Comparison of ENCODE assay signal across 9 cellular contexts in the genomic region with DNA sequence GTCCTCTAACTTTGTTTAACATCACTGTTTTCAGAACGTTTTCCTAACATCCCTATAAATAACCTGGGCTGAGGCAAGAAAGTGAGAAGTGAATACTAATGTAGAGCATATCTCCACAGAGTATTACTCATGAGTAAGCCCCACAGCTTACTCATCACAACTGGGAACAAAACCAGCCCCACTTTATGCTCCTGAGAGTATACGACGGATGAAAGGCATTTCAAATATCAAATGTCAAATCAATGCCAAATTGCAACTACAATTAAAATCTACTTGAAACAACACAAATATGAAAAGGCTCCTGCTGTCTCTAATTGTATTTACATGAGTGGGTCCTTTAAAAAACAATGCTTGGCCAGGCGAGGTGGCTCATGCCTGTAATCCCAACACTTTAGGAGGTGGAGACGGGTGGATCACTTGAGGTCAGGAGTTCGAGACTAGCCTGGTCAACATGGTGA. TPM values are rescaled to one million over a fixed set of nuclear protein-coding genes. Genes with fewer than 3 reads are reported as not detected.
DNase-seq lines count a peak whose midpoint lies in the region; ATAC-seq and TF ChIP-seq lines count a peak whose summit lies in the region.
"Had no signal": no experiment of that assay in that cellular context is flagged by ENCODE, and none has a peak within 500 bp of the region (broad histone marks: within the 10 kb centered on the region; RNA-seq: fewer than 3 reads in every experiment).

No MANE protein-coding gene starts in this region.

- peak overlapping the region; percentile 86 for H3K27ac Mint-ChIP-seq in chondrocyte (ENCODE audit: unreplicated experiment)

- H3K27ac ChIP-seq in tibial nerve, result peak overlapping the region in 1 of 4 donors; percentile 5

- no peaks in the 10 kb centered on the region for H3K27me3 Mint-ChIP-seq in chondrocyte (ENCODE audit: low read depth)

- peak; percentile 71 for DNase-seq in Caki2 (ENCODE audit: low read depth)
- DNase-seq in NCI-H2029 (lab: John Stamatoyannopoulos, UW), result peak; percentile 71
- DNase-seq in chondrocyte (ENCODE audit: low spot score), result no peak
- DNase-seq in myocyte (ENCODE audit: low read depth), result peak; percentile 72
- DNase-seq in tibial nerve (ENCODE audit: low spot score in 2 of 2), result no peak
- no peak for DNase-seq in D341Med (ENCODE audit: low spot score)
- DNase-seq in ureter (ENCODE audit: low spot score), result no peak

- H3K4me1 Mint-ChIP-seq in chondrocyte (ENCODE audit: low read depth), result peaks cover 44% of the 10 kb centered on the region

- no peaks in the 10 kb centered on the region for H3K36me3 ChIP-seq in tibial nerve

- H3K9me3 Mint-ChIP-seq in chondrocyte (ENCODE audit: low read depth), result no peaks in the 10 kb centered on the region

- in situ Hi-C loops in Caki2 (cut with HindIII; ENCODE audit: low pct_unique_long_range_greater_than_20kb, low sequenced_read_pairs), result no loop called here

- TF ChIP-seq POLR2A in tibial nerve (IDR thresholded peaks at IDR 0.05), result no peak

- TF ChIP-seq CTCF in chondrocyte (IDR thresholded peaks at IDR 0.05) (no peak), tibial nerve (IDR thresholded peaks at IDR 0.05) (no peak)

- WGBS in tibial nerve, 2 donors, result 35 to 39% methylated on average over 6 of the region's 6 CpGs

- no peak overlapping the region for H3K4me3 Mint-ChIP-seq in chondrocyte (ENCODE audit: unreplicated experiment)

- no peaks in the 10 kb centered on the region for H3K36me3 Mint-ChIP-seq in chondrocyte (ENCODE audit: low read depth)

- no peaks in the 10 kb centered on the region for H3K27me3 ChIP-seq in tibial nerve

- TF ChIP-seq EP300 in tibial nerve (IDR thresholded peaks at IDR 0.05), result no peak

- no peak for ATAC-seq in HG02642 (IDR thresholded peaks at IDR 0.05; ENCODE audit: poor library complexity, unreplicated experiment)
- ATAC-seq: GM12878 had no signal

- no peaks in the 10 kb centered on the region for H3K9me3 ChIP-seq in tibial nerve

- peaks cover 0 to 23% (median 3%) of the 10 kb centered on the region in 4 donors for H3K4me1 ChIP-seq in tibial nerve

- no peak overlapping the region for H3K4me3 ChIP-seq in tibial nerve
- H3K4me3 ChIP-seq: GM12878 had no signal

RNA-seq across cellular contexts. Expression of a gene that starts 41.2 kb away (rescaled TPM):
- 7.4 and 15.3 TPM in 2 replicates for total RNA-seq in Caki2 (2014; rRNA removed; shearing (Covaris generic); ENCODE audit: low replicate concordance)
- total RNA-seq in chondrocyte (21.8 to 28.1 TPM (median 25.2 TPM) in 3 replicates), myocyte (6.9 and 15.1 TPM in 2 replicates), tibial nerve (10 to 100 TPM; 10.6 to 17.9 (median 13.3) TPM), ureter (33.2 TPM)
- 10.2 TPM for polyA plus RNA-seq in myocyte (2012)

Comparison
In these comparisons a context has a peak if more than half of its experiments do, and no peak if none do; other contexts are left out.
1. DNase-seq: peak in Caki2 (single experiment), NCI-H2029 (single experiment) and myocyte (single experiment); none in chondrocyte (single experiment), tibial nerve (0 of 2), D341Med (single experiment) and ureter (single experiment).